Comparison of ENCODE assay signal across 12 cellular contexts in genomic region chr3:23219117-23219516, GRCh38. TPM values are rescaled to one million over a fixed set of nuclear protein-coding genes. Genes with fewer than 3 reads are reported as not detected.
A peak's percentile ranks its signal among the peaks of the same experiment; 100 is the strongest.
DNase-seq lines count a peak whose midpoint lies in the region; ATAC-seq, FAIRE-seq and TF ChIP-seq lines count a peak whose summit lies in the region.
"Had no signal": no experiment of that assay in that cellular context is flagged by ENCODE, and none has a peak within 500 bp of the region (broad histone marks: within the 10 kb centered on the region; RNA-seq: fewer than 3 reads in every experiment).

No MANE protein-coding gene starts in this region.

- 35% methylated on average over 2 of the region's 2 CpGs for WGBS in hepatocyte (ENCODE audit: low lambda C conversion rate, missing lambda C conversion rate)

- TF ChIP-seq CTCF in neural progenitor cell (IDR thresholded peaks at IDR 0.05) (no peak), hepatocyte (IDR thresholded peaks at IDR 0.05; ENCODE audit: poor library complexity) (no peak)

- H3K9ac ChIP-seq in neural progenitor cell, result no peak overlapping the region

- H3K27me3 ChIP-seq in neural progenitor cell (no peaks in the 10 kb centered on the region), hepatocyte (no peaks in the 10 kb centered on the region)
- H3K27me3 ChIP-seq: right atrium auricular region had no signal

- no peak overlapping the region for H3K4me3 Mint-ChIP-seq in activated T-cell treated with anti-CD3 and anti-CD28 coated beads, Interleukin-2, amount 50 U/mL, for 24 hours
- no peak overlapping the region for H3K4me3 Mint-ChIP-seq in neural progenitor cell

- H4K20me1 ChIP-seq in neural progenitor cell (ENCODE audit: low read depth) (peaks cover 37% of the 10 kb centered on the region), hepatocyte (ENCODE audit: insufficient read depth, poor library complexity, severe bottlenecking) (no peaks in the 10 kb centered on the region)

- H3K9me3 Mint-ChIP-seq in activated T-cell treated with anti-CD3 and anti-CD28 coated beads, Interleukin-2, amount 50 U/mL, for 24 hours, result peaks cover 14% of the 10 kb centered on the region
- peaks cover 13% of the 10 kb centered on the region for H3K9me3 Mint-ChIP-seq in neural progenitor cell

- H3K4me1 Mint-ChIP-seq in activated T-cell treated with anti-CD3 and anti-CD28 coated beads, Interleukin-2, amount 50 U/mL, for 24 hours (ENCODE audit: low read depth), result peaks cover 25% of the 10 kb centered on the region
- H3K4me1 Mint-ChIP-seq in neural progenitor cell, result no peaks in the 10 kb centered on the region

- H3K36me3 ChIP-seq in neural progenitor cell, result no peaks in the 10 kb centered on the region
- H3K36me3 ChIP-seq in hepatocyte (replicated peaks; ENCODE audit: insufficient read depth, low read depth), result no peaks in the 10 kb centered on the region
- H3K36me3 ChIP-seq: right atrium auricular region had no signal

- no peak overlapping the region for H3K4me3 ChIP-seq in neural progenitor cell
- H3K4me3 ChIP-seq in hepatocyte, result no peak overlapping the region
- H3K4me3 ChIP-seq: right atrium auricular region had no signal

- FAIRE-seq in H54 (lab: Jason Lieb, UNC), result peak; percentile 27
- FAIRE-seq: islet of Langerhans had no signal

- peaks cover 5% of the 10 kb centered on the region for H3K36me3 Mint-ChIP-seq in activated T-cell treated with anti-CD3 and anti-CD28 coated beads, Interleukin-2, amount 50 U/mL, for 24 hours (ENCODE audit: low read depth)
- peaks cover 20% of the 10 kb centered on the region for H3K36me3 Mint-ChIP-seq in neural progenitor cell

- H2AFZ ChIP-seq in neural progenitor cell (replicated peaks), result no peak overlapping the region
- H2AFZ ChIP-seq in hepatocyte, result no peak overlapping the region

- H3K9me3 ChIP-seq in neural progenitor cell (ENCODE audit: low read depth) (no peaks in the 10 kb centered on the region), hepatocyte (ENCODE audit: low read depth) (no peaks in the 10 kb centered on the region)

- H3K27ac Mint-ChIP-seq in activated T-cell treated with anti-CD3 and anti-CD28 coated beads, Interleukin-2, amount 50 U/mL, for 24 hours, result no peak overlapping the region
- H3K27ac Mint-ChIP-seq in neural progenitor cell, result no peak overlapping the region

- no peaks in the 10 kb centered on the region for H3K27me3 Mint-ChIP-seq in activated T-cell treated with anti-CD3 and anti-CD28 coated beads, Interleukin-2, amount 50 U/mL, for 24 hours
- no peaks in the 10 kb centered on the region for H3K27me3 Mint-ChIP-seq in neural progenitor cell (ENCODE audit: insufficient read depth, low read depth)

- peaks cover 94% of the 10 kb centered on the region for H3K79me2 ChIP-seq in neural progenitor cell (ENCODE audit: low read depth)
- peaks cover 68% of the 10 kb centered on the region for H3K79me2 ChIP-seq in hepatocyte

- no peak for TF ChIP-seq POLR2A in H54 (IDR thresholded peaks at IDR 0.05; ENCODE audit: low read depth, low read length)

- no peak for DNase-seq in H54 (ENCODE audit: insufficient read length, low spot score)
- DNase-seq in kidney tubule cell (ENCODE audit: low spot score), result peak; percentile 36
- DNase-seq in activated T-cell treated with anti-CD3 and anti-CD28 coated beads, Interleukin-2, amount 50 U/mL, for 24 hours, result no peak
- DNase-seq in neural progenitor cell (ENCODE audit: low spot score), result no peak
- no peak for DNase-seq in hepatocyte (ENCODE audit: low spot score)
- DNase-seq in AG08396 (ENCODE audit: low spot score), result no peak
- DNase-seq: NCI-H2081 treated with DMSO at 0.1 percent for 48 hours had no signal

- no peaks in the 10 kb centered on the region for H3F3A ChIP-seq in neural progenitor cell (ENCODE audit: low read depth)

- ATAC-seq in GM18520 (IDR thresholded peaks at IDR 0.05; ENCODE audit: unreplicated experiment) (peak; percentile 49), HG03521 (IDR thresholded peaks at IDR 0.05; ENCODE audit: unreplicated experiment) (peak; percentile 40)
- ATAC-seq: HCT116 had no signal

- H3K9me2 ChIP-seq in hepatocyte (replicated peaks; ENCODE audit: insufficient read depth), result no peaks in the 10 kb centered on the region

- H3K4me1 ChIP-seq in neural progenitor cell, result no peaks in the 10 kb centered on the region
- H3K4me1 ChIP-seq in hepatocyte (ENCODE audit: insufficient read depth), result no peaks in the 10 kb centered on the region

- H3K4me2 ChIP-seq in neural progenitor cell (no peak overlapping the region), hepatocyte (no peak overlapping the region)

- H3K27ac ChIP-seq in neural progenitor cell, result no peak overlapping the region
- H3K27ac ChIP-seq in hepatocyte, result no peak overlapping the region
- H3K27ac ChIP-seq: right atrium auricular region had no signal

RNA-seq across cellular contexts. Expression of gene UBE2E2, which starts 16.0 kb away (rescaled TPM):
- total RNA-seq in neural progenitor cell (ENCODE audit: low replicate concordance) (86.2 and 89.8 TPM in 2 replicates), hepatocyte (48.9 and 51.1 TPM in 2 replicates)
- polyA plus RNA-seq in hepatocyte, result 82.1 and 90.6 TPM in 2 replicates
